22 cellular contexts compared by ENCODE assay signal in genomic region chr16:56855201-56855600, GRCh38. TPM values are rescaled to one million over a fixed set of nuclear protein-coding genes. Genes with fewer than 3 reads are reported as not detected.
DNase-seq lines count a peak whose midpoint lies in the region; ATAC-seq, FAIRE-seq and TF ChIP-seq lines count a peak whose summit lies in the region.
"Had no signal": no experiment of that assay in that cellular context is flagged by ENCODE, and none has a peak within 500 bp of the region (broad histone marks: within the 10 kb centered on the region; RNA-seq: fewer than 3 reads in every experiment).

No MANE protein-coding gene starts in this region.

- no peak for FAIRE-seq in kidney (lab: Jason Lieb, UNC)
- FAIRE-seq: GM12878, GM19239, H1 had no signal

- H3K9me3 ChIP-seq in kidney (ENCODE audit: control insufficient read depth in 1 of 2, low read length in 2 of 2) (no peaks in the 10 kb centered on the region), lower lobe of right lung (no peaks in the 10 kb centered on the region), spleen (no peaks in the 10 kb centered on the region)

- no peak for ATAC-seq in lower lobe of right lung
- ATAC-seq: GM12878 had no signal

- no peak overlapping the region for H3K27ac ChIP-seq in kidney (ENCODE audit: low read depth in 2 of 2, low read length in 2 of 2)
- no peak overlapping the region for H3K27ac ChIP-seq in lower lobe of right lung
- H3K27ac ChIP-seq in spleen: no peak overlapping the region
- H3K27ac ChIP-seq: GM23248 had no signal

- no peak overlapping the region for H3K9ac ChIP-seq in kidney (ENCODE audit: low read length in 2 of 2)
- H3K9ac ChIP-seq: GM23248 had no signal

- H3K4me3 ChIP-seq in kidney (ENCODE audit: low read length in 2 of 2) (no peak overlapping the region), lower lobe of right lung (no peak overlapping the region), spleen (no peak overlapping the region)
- H3K4me3 ChIP-seq: GM12878, GM23248 had no signal

- H3K36me3 ChIP-seq in kidney (ENCODE audit: control insufficient read depth in 1 of 2, insufficient read depth in 2 of 2, low read length in 2 of 2): no peaks in the 10 kb centered on the region
- no peaks in the 10 kb centered on the region for H3K36me3 ChIP-seq in lower lobe of right lung
- no peaks in the 10 kb centered on the region for H3K36me3 ChIP-seq in spleen

- TF ChIP-seq CTCF in kidney (IDR thresholded peaks at IDR 0.05; ENCODE audit: borderline replicate concordance, extremely low read depth, insufficient read depth) (no peak), lower lobe of right lung (IDR thresholded peaks at IDR 0.05) (no peak), spleen (IDR thresholded peaks at IDR 0.05 in 8 of 11, conservative IDR thresholded peaks at IDR 0.05 in 3 of 11) (no peak)

- peaks cover 12 to 23% of the 10 kb centered on the region in 2 donors for H3K4me1 ChIP-seq in kidney (ENCODE audit: control insufficient read depth in 1 of 2, insufficient read depth in 1 of 2, low read depth in 1 of 2, low read length in 2 of 2)
- H3K4me1 ChIP-seq in lower lobe of right lung: peaks cover 2% of the 10 kb centered on the region
- peaks cover 3 to 26% (median 11%) of the 10 kb centered on the region in 6 donors for H3K4me1 ChIP-seq in spleen

- intact Hi-C loops in kidney (cut with DNase I) (no loop called here), lower lobe of right lung (cut with DNase I) (no loop called here), spleen (cut with DNase I; ENCODE audit: low total_unique reads) (no loop called here), posterior vena cava (cut with DNase I) (no loop called here)

- WGBS in spleen, 5 donors: 89 to 98% (median 96%) methylated on average over 5 to 6 of the region's 6 CpGs

- H3K27me3 ChIP-seq in lower lobe of right lung (ENCODE audit: low read depth) (no peaks in the 10 kb centered on the region), spleen (replicated peaks in 1 of 7) (no peaks in the 10 kb centered on the region)

- DNase-seq in kidney (peak; percentile 51), lower lobe of right lung (peak; percentile 35), spleen (peak; percentile 45), posterior vena cava (ENCODE audit: low spot score) (no peak), NCI-H2029 treated with DMSO at 0.1 percent for 48 hours (lab: John Stamatoyannopoulos, UW) (no peak), DMS 273 (lab: John Stamatoyannopoulos, UW; ENCODE audit: unreplicated experiment) (no peak)
- DNase-seq: C1 segment of cervical spinal cord; CD4-positive, alpha-beta memory T cell; COR-L47; DMS 273 treated with DMSO at 0.1 percent for 48 hours; DMS79; EL; GDM1; GM23248; H7; HCEC 1CT had no signal

- no peak for TF ChIP-seq POLR2A in spleen (IDR thresholded peaks at IDR 0.05)

RNA-seq across cellular contexts. Expression of gene SLC12A3, which starts 9.8 kb away (rescaled TPM):
- total RNA-seq in kidney (5.4 TPM), lower lobe of right lung (not detected), spleen (1 to 10 TPM in 3 of 7 donors, under 1 TPM in 4; 0.42 to 2.6 (median 0.94) TPM), posterior vena cava (not detected)
- polyA plus RNA-seq in kidney (ENCODE audit: insufficient read depth, low read depth, low replicate concordance) (277 TPM), spleen (1 to 10 TPM in 2 of 3 donors, under 1 TPM in 1; 0.46 to 2.3 (median 1.9) TPM)
- total RNA-seq: A172; A673; CD4-positive, alpha-beta memory T cell; GM23248; H1; H7 had no signal
- polyA plus RNA-seq: BJ; CD4-positive, alpha-beta memory T cell; GM23248; H1 had no signal

Comparison
In these comparisons a context has a peak if more than half of its experiments do, and no peak if none do; other contexts are left out.
1. DNase-seq: peak in kidney (single experiment), lower lobe of right lung (single experiment) and spleen (single experiment); none in posterior vena cava (single experiment), NCI-H2029 treated with DMSO at 0.1 percent for 48 hours (single experiment) and DMS 273 (single experiment).